9 cellular contexts compared by ENCODE assay signal in genomic region chr6:6684365-6684833, GRCh38.
A peak's percentile ranks its signal among the peaks of the same experiment; 100 is the strongest.
DNase-seq lines count a peak whose midpoint lies in the region; ATAC-seq and TF ChIP-seq lines count a peak whose summit lies in the region.
"Had no signal": no experiment of that assay in that cellular context is flagged by ENCODE, and none has a peak within 500 bp of the region (broad histone marks: within the 10 kb centered on the region; RNA-seq: fewer than 3 reads in every experiment).

No MANE protein-coding gene starts in this region.

- H3K9me3 ChIP-seq in HEK293 (ENCODE audit: control insufficient read depth, insufficient read depth, low read depth, low read length) (no peaks in the 10 kb centered on the region), OCI-LY7 (ENCODE audit: low read length) (no peaks in the 10 kb centered on the region), neutrophil (no peaks in the 10 kb centered on the region), SJCRH30 (replicated peaks) (no peaks in the 10 kb centered on the region), thyroid gland (no peaks in the 10 kb centered on the region), MM.1S (replicated peaks; ENCODE audit: insufficient read depth, low read length) (no peaks in the 10 kb centered on the region)

- no peaks in the 10 kb centered on the region for H4K20me1 ChIP-seq in OCI-LY7 (ENCODE audit: insufficient read depth, low read length)
- no peaks in the 10 kb centered on the region for H4K20me1 ChIP-seq in MM.1S (ENCODE audit: insufficient read depth, low read length)

- CTCF ChIA-PET in HEK293 (lab: Yijun Ruan, JAX) (interaction anchor here (0.6 to 2.3 kb wide), 5 partner anchors 12 to 832 kb away, joined by 3 to 14 read pairs (median 4); no protein-coding TSS in a partner anchor), OCI-LY7 (lab: Charles Lee; ENCODE audit: unreplicated experiment) (no interaction called here)

- H3K27me3 ChIP-seq in neutrophil (no peaks in the 10 kb centered on the region), SJCRH30 (no peaks in the 10 kb centered on the region), thyroid gland (no peaks in the 10 kb centered on the region), MM.1S (replicated peaks; ENCODE audit: insufficient read depth, low read length) (peaks cover 7% of the 10 kb centered on the region; the same call in 1 of the 2 replicates)

- BruUV-seq in OCI-LY7 (replicated peaks; lab: Mats Ljungman, UMichigan): no TSS peak

- DNase-seq in OCI-LY7 (ENCODE audit: low spot score): no peak
- no peak for DNase-seq in SJCRH30
- no peak for DNase-seq in occipital lobe (lab: John Stamatoyannopoulos, UW)
- DNase-seq in thyroid gland: no peak
- DNase-seq in MM.1S: no peak
- DNase-seq: NCI-H1436 had no signal

- no peaks in the 10 kb centered on the region for H3K79me2 ChIP-seq in OCI-LY7 (ENCODE audit: insufficient read depth, low read depth, low read length)
- H3K79me2 ChIP-seq in MM.1S (ENCODE audit: low read length): no peaks in the 10 kb centered on the region

- no peak overlapping the region for H3K4me3 ChIP-seq in HEK293 (ENCODE audit: low read depth, low read length)
- H3K4me3 ChIP-seq in OCI-LY7 (ENCODE audit: low read depth, low read length, poor library complexity, severe bottlenecking): no peak overlapping the region
- H3K4me3 ChIP-seq in neutrophil (ENCODE audit: low read depth in 1 of 2, low read length in 1 of 2): no peak overlapping the region
- H3K4me3 ChIP-seq in SJCRH30: no peak overlapping the region
- no peak overlapping the region for H3K4me3 ChIP-seq in thyroid gland (replicated peaks in 1 of 3)
- H3K4me3 ChIP-seq in MM.1S (ENCODE audit: low read length): no peak overlapping the region

- no peak overlapping the region for H3K9ac ChIP-seq in MM.1S (ENCODE audit: low read length)

- H3F3A ChIP-seq in MM.1S (ENCODE audit: insufficient read depth, low read length): 0 out of 2 replicates have a peak, but pooled peaks cover 7% of the 10 kb centered on the region

- peaks cover 6% of the 10 kb centered on the region; the same call in 1 of the 2 replicates for H3K4me1 ChIP-seq in HEK293 (ENCODE audit: control insufficient read depth, insufficient read depth, low read length)
- H3K4me1 ChIP-seq in OCI-LY7 (ENCODE audit: insufficient read depth, low read length, poor library complexity, severe bottlenecking): peaks cover 26% of the 10 kb centered on the region
- peaks cover 69 to 97% of the 10 kb centered on the region in 2 experiments for H3K4me1 ChIP-seq in neutrophil (ENCODE audit: control insufficient read depth in 1 of 2, insufficient read depth in 1 of 2, low read depth in 1 of 2, low read length in 1 of 2)
- no peaks in the 10 kb centered on the region for H3K4me1 ChIP-seq in SJCRH30
- peaks cover 21 to 32% of the 10 kb centered on the region in 2 donors for H3K4me1 ChIP-seq in thyroid gland
- peaks cover 13% of the 10 kb centered on the region; the same call in 1 of the 2 replicates for H3K4me1 ChIP-seq in MM.1S (ENCODE audit: low read length)

- WGBS in thyroid gland, 2 donors: 53 to 63% methylated on average over 11 of the region's 11 CpGs

- H3K27ac ChIP-seq in HEK293 (ENCODE audit: extremely low read depth, low read depth, low read length): no peak overlapping the region
- no peak overlapping the region for H3K27ac ChIP-seq in OCI-LY7 (ENCODE audit: low read depth, low read length, poor library complexity, severe bottlenecking)
- H3K27ac ChIP-seq in neutrophil: peak overlapping the region; percentile 85
- H3K27ac ChIP-seq in SJCRH30: no peak overlapping the region
- no peak overlapping the region for H3K27ac ChIP-seq in thyroid gland
- H3K27ac ChIP-seq in MM.1S (ENCODE audit: low read length): no peak overlapping the region

- H2AFZ ChIP-seq in OCI-LY7 (ENCODE audit: low read length) (peak overlapping the region; percentile 49), MM.1S (ENCODE audit: low read length) (no peak overlapping the region)

- TF ChIP-seq CTCF in HEK293 (tag by site-specific recombination; IDR thresholded peaks at IDR 0.05) (no peak), OCI-LY7 (conservative IDR thresholded peaks at IDR 0.05; ENCODE audit: low read length) (no peak), neutrophil (IDR thresholded peaks at IDR 0.05) (no peak), thyroid gland (IDR thresholded peaks at IDR 0.05) (no peak), MM.1S (IDR thresholded peaks at IDR 0.05; ENCODE audit: low read length) (no peak)

- peak overlapping the region; percentile 4; the same call in 1 of the 2 replicates for H3K4me2 ChIP-seq in OCI-LY7 (ENCODE audit: low read length)
- no peak overlapping the region for H3K4me2 ChIP-seq in MM.1S (ENCODE audit: low read depth, low read length)

- POLR2A ChIA-PET in HEK293 (lab: Yijun Ruan, JAX): no interaction called here
- POLR2A ChIA-PET in OCI-LY7 (lab: Charles Lee): interaction anchor here (1.2 kb wide), 1 partner anchor 14 kb away, joined by 3 read pairs; no protein-coding TSS in a partner anchor

- intact Hi-C loops in OCI-LY7 (cut with micrococcal nuclease; ENCODE audit: unreplicated experiment) (no loop called here), thyroid gland (cut with DNase I) (loop anchor here (10.0 kb wide), 1 partner anchor 560 kb away; no protein-coding TSS in a partner anchor)

- H3K9me2 ChIP-seq in OCI-LY7 (ENCODE audit: insufficient read depth, low read length) (no peaks in the 10 kb centered on the region), MM.1S (replicated peaks; ENCODE audit: insufficient read depth, low read length) (no peaks in the 10 kb centered on the region)

- H3K36me3 ChIP-seq in HEK293 (ENCODE audit: control insufficient read depth in 2 of 2, insufficient read depth in 1 of 2, low read length in 2 of 2): no peaks in the 10 kb centered on the region
- no peaks in the 10 kb centered on the region for H3K36me3 ChIP-seq in OCI-LY7 (ENCODE audit: insufficient read depth, low read length)
- H3K36me3 ChIP-seq in neutrophil: no peaks in the 10 kb centered on the region
- H3K36me3 ChIP-seq in SJCRH30: no peaks in the 10 kb centered on the region
- H3K36me3 ChIP-seq in thyroid gland: no peaks in the 10 kb centered on the region
- no peaks in the 10 kb centered on the region for H3K36me3 ChIP-seq in MM.1S (replicated peaks; ENCODE audit: insufficient read depth, low read length)

- ATAC-seq in GM18868 (IDR thresholded peaks at IDR 0.05; ENCODE audit: unreplicated experiment): peak; percentile 77

- TF ChIP-seq POLR2A in thyroid gland (IDR thresholded peaks at IDR 0.05): no peak

TF ChIP-seq in HEK293, 187 proteins besides CTCF, POLR2A, EP300 and RAD21:
- TF ChIP-seq TCF7L2 (IDR thresholded peaks at IDR 0.05; ENCODE audit: borderline replicate concordance, low read depth, low read length) (no peak), ZNF280D (tag by site-specific recombination; IDR thresholded peaks at IDR 0.05) (no peak), ZNF248 (tag by site-specific recombination; IDR thresholded peaks at IDR 0.05) (no peak), PRDM1 (tag by site-specific recombination; IDR thresholded peaks at IDR 0.05) (peak; percentile 87), SETDB1 (IDR thresholded peaks at IDR 0.05; ENCODE audit: insufficient read length, low read length) (peak; percentile 27), ZNF37A (tag by site-specific recombination; IDR thresholded peaks at IDR 0.05) (no peak)
